In the genomic region with DNA sequence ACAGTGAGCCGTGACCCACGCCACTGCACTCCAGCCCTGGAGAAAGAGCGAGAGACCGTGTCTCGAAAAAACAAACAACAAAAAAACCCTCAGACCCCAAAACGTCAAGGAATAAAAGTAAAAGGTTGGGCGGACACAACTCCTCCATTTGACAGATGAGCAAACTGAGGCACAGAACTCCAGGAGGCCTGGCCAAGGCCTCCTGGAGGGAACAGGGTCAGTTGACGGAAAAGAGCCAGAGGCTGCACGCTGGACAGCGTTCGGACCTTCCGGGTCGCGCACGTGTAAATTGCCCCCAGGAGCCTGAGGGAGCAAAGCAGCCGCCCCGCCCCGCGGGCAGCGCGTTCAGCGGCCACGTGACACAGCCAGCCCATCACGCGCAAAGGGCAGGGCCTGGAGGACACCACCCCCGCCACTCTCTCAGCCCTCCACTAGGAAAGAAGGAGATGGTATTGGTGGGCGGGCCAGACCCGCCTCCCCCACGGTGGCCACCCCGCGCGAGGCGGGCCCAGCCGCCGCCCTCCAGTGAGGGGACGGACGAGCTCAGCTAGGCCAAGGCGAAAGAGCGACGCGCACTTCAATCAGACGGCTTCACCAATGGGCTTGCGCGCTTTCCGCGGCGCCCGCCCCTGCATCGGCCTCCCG, we compare ENCODE assay signal across 1 cellular context.
TF ChIP-seq lines count a peak whose summit lies in the region.

No MANE protein-coding gene starts in this region.

TF ChIP-seq in K562, 482 proteins besides CTCF, POLR2A, EP300 and RAD21 (continued from another document and continues in another):
- TF ChIP-seq, protein P1, sequence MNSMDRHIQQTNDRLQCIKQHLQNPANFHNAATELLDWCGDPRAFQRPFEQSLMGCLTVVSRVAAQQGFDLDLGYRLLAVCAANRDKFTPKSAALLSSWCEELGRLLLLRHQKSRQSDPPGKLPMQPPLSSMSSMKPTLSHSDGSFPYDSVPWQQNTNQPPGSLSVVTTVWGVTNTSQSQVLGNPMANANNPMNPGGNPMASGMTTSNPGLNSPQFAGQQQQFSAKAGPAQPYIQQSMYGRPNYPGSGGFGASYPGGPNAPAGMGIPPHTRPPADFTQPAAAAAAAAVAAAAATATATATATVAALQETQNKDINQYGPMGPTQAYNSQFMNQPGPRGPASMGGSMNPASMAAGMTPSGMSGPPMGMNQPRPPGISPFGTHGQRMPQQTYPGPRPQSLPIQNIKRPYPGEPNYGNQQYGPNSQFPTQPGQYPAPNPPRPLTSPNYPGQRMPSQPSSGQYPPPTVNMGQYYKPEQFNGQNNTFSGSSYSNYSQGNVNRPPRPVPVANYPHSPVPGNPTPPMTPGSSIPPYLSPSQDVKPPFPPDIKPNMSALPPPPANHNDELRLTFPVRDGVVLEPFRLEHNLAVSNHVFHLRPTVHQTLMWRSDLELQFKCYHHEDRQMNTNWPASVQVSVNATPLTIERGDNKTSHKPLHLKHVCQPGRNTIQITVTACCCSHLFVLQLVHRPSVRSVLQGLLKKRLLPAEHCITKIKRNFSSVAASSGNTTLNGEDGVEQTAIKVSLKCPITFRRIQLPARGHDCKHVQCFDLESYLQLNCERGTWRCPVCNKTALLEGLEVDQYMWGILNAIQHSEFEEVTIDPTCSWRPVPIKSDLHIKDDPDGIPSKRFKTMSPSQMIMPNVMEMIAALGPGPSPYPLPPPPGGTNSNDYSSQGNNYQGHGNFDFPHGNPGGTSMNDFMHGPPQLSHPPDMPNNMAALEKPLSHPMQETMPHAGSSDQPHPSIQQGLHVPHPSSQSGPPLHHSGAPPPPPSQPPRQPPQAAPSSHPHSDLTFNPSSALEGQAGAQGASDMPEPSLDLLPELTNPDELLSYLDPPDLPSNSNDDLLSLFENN (IDR thresholded peaks at IDR 0.05; ENCODE audit: low read depth in 2 of 2, low read length in 2 of 2), result no peak
- TF ChIP-seq NR2F6 (CRISPR knock-in tag; IDR thresholded peaks at IDR 0.05), result no peak
- TF ChIP-seq USF1 (CRISPR knock-in tag; IDR thresholded peaks at IDR 0.05), result peak; percentile 99
- TF ChIP-seq, protein P2, sequence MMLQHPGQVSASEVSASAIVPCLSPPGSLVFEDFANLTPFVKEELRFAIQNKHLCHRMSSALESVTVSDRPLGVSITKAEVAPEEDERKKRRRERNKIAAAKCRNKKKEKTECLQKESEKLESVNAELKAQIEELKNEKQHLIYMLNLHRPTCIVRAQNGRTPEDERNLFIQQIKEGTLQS (IDR thresholded peaks at IDR 0.05), result no peak
- TF ChIP-seq, protein P2 (CRISPR knock-in tag; conservative IDR thresholded peaks at IDR 0.05), result 0 out of 2 replicates have a peak, but pooled peaks have one; percentile 63
- TF ChIP-seq MAX (CRISPR knock-in tag; IDR thresholded peaks at IDR 0.05), result peak; percentile 97
- TF ChIP-seq TEAD2 (tag; IDR thresholded peaks at IDR 0.05), result no peak
- no peak for TF ChIP-seq NR3C1 (CRISPR knock-in tag; IDR thresholded peaks at IDR 0.05)
- no peak for TF ChIP-seq KDM5B (IDR thresholded peaks at IDR 0.05; ENCODE audit: insufficient replicate concordance, low read depth, low read length)
- TF ChIP-seq ZBTB7A (IDR thresholded peaks at IDR 0.05; ENCODE audit: borderline replicate concordance, control insufficient read depth, low read depth, low read length), result no peak
- TF ChIP-seq SMARCE1 (IDR thresholded peaks at IDR 0.05), result peak; percentile 37; the same call in 1 of the 2 replicates
- TF ChIP-seq ZNF518B (CRISPR knock-in tag; IDR thresholded peaks at IDR 0.05), result no peak
- no peak for TF ChIP-seq GABPA (tag; conservative IDR thresholded peaks at IDR 0.05; ENCODE audit: low read depth)
- TF ChIP-seq KAT8 (IDR thresholded peaks at IDR 0.05; ENCODE audit: low read depth), result no peak
- no peak for TF ChIP-seq CBFB (CRISPR knock-in tag; IDR thresholded peaks at IDR 0.05)
- TF ChIP-seq BRCA1 (IDR thresholded peaks at IDR 0.05), result no peak
- no peak for TF ChIP-seq BRCA1 (CRISPR knock-in tag; IDR thresholded peaks at IDR 0.05)
- no peak for TF ChIP-seq TAF9B (IDR thresholded peaks at IDR 0.05; ENCODE audit: partially characterized antibody)
- no peak for TF ChIP-seq ZNF347 (CRISPR knock-in tag; IDR thresholded peaks at IDR 0.05; ENCODE audit: low read depth)
- peak; percentile 35; the same call in 1 of the 2 replicates for TF ChIP-seq RNF2 (IDR thresholded peaks at IDR 0.05)
- peak; percentile 67 for TF ChIP-seq TBP (optimal IDR thresholded peaks at IDR 0.05; ENCODE audit: low read depth, low read length)
- TF ChIP-seq NELFE (IDR thresholded peaks at IDR 0.05; ENCODE audit: insufficient read depth, insufficient read length), result no peak
- TF ChIP-seq, protein P3, sequence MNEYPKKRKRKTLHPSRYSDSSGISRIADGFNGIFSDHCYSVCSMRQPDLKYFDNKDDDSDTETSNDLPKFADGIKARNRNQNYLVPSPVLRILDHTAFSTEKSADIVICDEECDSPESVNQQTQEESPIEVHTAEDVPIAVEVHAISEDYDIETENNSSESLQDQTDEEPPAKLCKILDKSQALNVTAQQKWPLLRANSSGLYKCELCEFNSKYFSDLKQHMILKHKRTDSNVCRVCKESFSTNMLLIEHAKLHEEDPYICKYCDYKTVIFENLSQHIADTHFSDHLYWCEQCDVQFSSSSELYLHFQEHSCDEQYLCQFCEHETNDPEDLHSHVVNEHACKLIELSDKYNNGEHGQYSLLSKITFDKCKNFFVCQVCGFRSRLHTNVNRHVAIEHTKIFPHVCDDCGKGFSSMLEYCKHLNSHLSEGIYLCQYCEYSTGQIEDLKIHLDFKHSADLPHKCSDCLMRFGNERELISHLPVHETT (CRISPR knock-in tag; conservative IDR thresholded peaks at IDR 0.05 in 1 of 2, IDR thresholded peaks at IDR 0.05 in 1 of 2), result no peak
- TF ChIP-seq HNRNPUL1 (IDR thresholded peaks at IDR 0.05; ENCODE audit: low read length), result no peak
- TF ChIP-seq ZNF561 (CRISPR knock-in tag; conservative IDR thresholded peaks at IDR 0.05), result no peak
- no peak for TF ChIP-seq ZNF740 (CRISPR knock-in tag; IDR thresholded peaks at IDR 0.05)
- no peak for TF ChIP-seq ZNF740 (tag; IDR thresholded peaks at IDR 0.05)
- TF ChIP-seq DIDO1 (tag; IDR thresholded peaks at IDR 0.05; ENCODE audit: low read depth), result no peak
- no peak for TF ChIP-seq ZNF583 (CRISPR knock-in tag; IDR thresholded peaks at IDR 0.05)
- peak; percentile 7 for TF ChIP-seq U2AF1 (optimal IDR thresholded peaks at IDR 0.05; ENCODE audit: low read depth, low read length)
- no peak for TF ChIP-seq NR2C2 (CRISPR knock-in tag; IDR thresholded peaks at IDR 0.05)
- TF ChIP-seq NR2C2 (tag; IDR thresholded peaks at IDR 0.05), result no peak
- no peak for TF ChIP-seq ESRRB (CRISPR knock-in tag; IDR thresholded peaks at IDR 0.05; ENCODE audit: borderline replicate concordance)
- TF ChIP-seq FOXK1 (CRISPR knock-in tag; IDR thresholded peaks at IDR 0.05; ENCODE audit: borderline replicate concordance), result no peak
- TF ChIP-seq ZC3H4 (CRISPR knock-in tag; IDR thresholded peaks at IDR 0.05; ENCODE audit: borderline replicate concordance), result no peak
- TF ChIP-seq MECOM (CRISPR knock-in tag; IDR thresholded peaks at IDR 0.05), result no peak
- TF ChIP-seq, protein P4, sequence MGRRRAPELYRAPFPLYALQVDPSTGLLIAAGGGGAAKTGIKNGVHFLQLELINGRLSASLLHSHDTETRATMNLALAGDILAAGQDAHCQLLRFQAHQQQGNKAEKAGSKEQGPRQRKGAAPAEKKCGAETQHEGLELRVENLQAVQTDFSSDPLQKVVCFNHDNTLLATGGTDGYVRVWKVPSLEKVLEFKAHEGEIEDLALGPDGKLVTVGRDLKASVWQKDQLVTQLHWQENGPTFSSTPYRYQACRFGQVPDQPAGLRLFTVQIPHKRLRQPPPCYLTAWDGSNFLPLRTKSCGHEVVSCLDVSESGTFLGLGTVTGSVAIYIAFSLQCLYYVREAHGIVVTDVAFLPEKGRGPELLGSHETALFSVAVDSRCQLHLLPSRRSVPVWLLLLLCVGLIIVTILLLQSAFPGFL (CRISPR knock-in tag; IDR thresholded peaks at IDR 0.05), result no peak
- peak; percentile 35 for TF ChIP-seq FOXP1 (CRISPR knock-in tag; IDR thresholded peaks at IDR 0.05)
- no peak for TF ChIP-seq PURB (CRISPR knock-in tag; IDR thresholded peaks at IDR 0.05; ENCODE audit: low read depth)
- no peak for TF ChIP-seq ZNF764 (CRISPR knock-in tag; IDR thresholded peaks at IDR 0.05; ENCODE audit: low read depth)
- no peak for TF ChIP-seq MEIS2 (IDR thresholded peaks at IDR 0.05; ENCODE audit: partially characterized antibody)
- TF ChIP-seq RBFOX2 (IDR thresholded peaks at IDR 0.05; ENCODE audit: low read depth, low read length), result no peak
- no peak for TF ChIP-seq FUS (optimal IDR thresholded peaks at IDR 0.05; ENCODE audit: low read depth, low read length)
- TF ChIP-seq, protein P5, sequence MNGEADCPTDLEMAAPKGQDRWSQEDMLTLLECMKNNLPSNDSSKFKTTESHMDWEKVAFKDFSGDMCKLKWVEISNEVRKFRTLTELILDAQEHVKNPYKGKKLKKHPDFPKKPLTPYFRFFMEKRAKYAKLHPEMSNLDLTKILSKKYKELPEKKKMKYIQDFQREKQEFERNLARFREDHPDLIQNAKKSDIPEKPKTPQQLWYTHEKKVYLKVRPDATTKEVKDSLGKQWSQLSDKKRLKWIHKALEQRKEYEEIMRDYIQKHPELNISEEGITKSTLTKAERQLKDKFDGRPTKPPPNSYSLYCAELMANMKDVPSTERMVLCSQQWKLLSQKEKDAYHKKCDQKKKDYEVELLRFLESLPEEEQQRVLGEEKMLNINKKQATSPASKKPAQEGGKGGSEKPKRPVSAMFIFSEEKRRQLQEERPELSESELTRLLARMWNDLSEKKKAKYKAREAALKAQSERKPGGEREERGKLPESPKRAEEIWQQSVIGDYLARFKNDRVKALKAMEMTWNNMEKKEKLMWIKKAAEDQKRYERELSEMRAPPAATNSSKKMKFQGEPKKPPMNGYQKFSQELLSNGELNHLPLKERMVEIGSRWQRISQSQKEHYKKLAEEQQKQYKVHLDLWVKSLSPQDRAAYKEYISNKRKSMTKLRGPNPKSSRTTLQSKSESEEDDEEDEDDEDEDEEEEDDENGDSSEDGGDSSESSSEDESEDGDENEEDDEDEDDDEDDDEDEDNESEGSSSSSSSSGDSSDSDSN (IDR thresholded peaks at IDR 0.05; ENCODE audit: borderline replicate concordance in 1 of 2, low read depth in 2 of 2, low read length in 2 of 2), result no peak
- TF ChIP-seq GATAD2A (IDR thresholded peaks at IDR 0.05), result no peak
- TF ChIP-seq STAT6 (CRISPR knock-in tag; IDR thresholded peaks at IDR 0.05), result no peak
- peak; percentile 38; the same call in 1 of the 2 replicates for TF ChIP-seq RUNX1 (IDR thresholded peaks at IDR 0.05; ENCODE audit: low read depth)
- TF ChIP-seq PTBP1 (IDR thresholded peaks at IDR 0.05; ENCODE audit: low read depth, low read length), result no peak; the same call in 1 of the 2 replicates
